Comparison of ENCODE assay signal across 8 cellular contexts in genomic region chr19:42303101-42303464, GRCh38. TPM values are rescaled to one million over a fixed set of nuclear protein-coding genes. Genes with fewer than 3 reads are reported as not detected.
DNase-seq lines count a peak whose midpoint lies in the region; ATAC-seq and TF ChIP-seq lines count a peak whose summit lies in the region.

No MANE protein-coding gene starts in this region.

- H3K4me1 ChIP-seq in duodenal mucosa (ENCODE audit: control insufficient read depth in 1 of 2, insufficient read depth in 2 of 2, low read length in 2 of 2) (peaks cover 11 to 14% of the 10 kb centered on the region in 2 donors), psoas muscle (peaks cover 16% of the 10 kb centered on the region)

- intact Hi-C loops in psoas muscle (cut with DNase I): no loop called here

- H3K9me3 ChIP-seq in duodenal mucosa (ENCODE audit: control insufficient read depth in 1 of 2, low read length in 2 of 2): no peaks in the 10 kb centered on the region
- H3K9me3 ChIP-seq in psoas muscle: no peaks in the 10 kb centered on the region

- WGBS in psoas muscle, 3 donors: 37 to 40% (median 40%) methylated on average over 11 of the region's 11 CpGs

- H3K27me3 ChIP-seq in duodenal mucosa (ENCODE audit: control insufficient read depth in 1 of 2, insufficient read depth in 2 of 2, low read length in 2 of 2) (no peaks in the 10 kb centered on the region), psoas muscle (ENCODE audit: insufficient read depth in 3 of 3, low read length in 2 of 3) (no peaks in the 10 kb centered on the region)

- in situ Hi-C loops in G401 (cut with HindIII; ENCODE audit: low sequenced_read_pairs): no loop called here
- in situ Hi-C loops in ACHN (cut with HindIII; ENCODE audit: low pct_ligation_motif_present, low pct_unique_long_range_greater_than_20kb, low sequenced_read_pairs): no loop called here

- H3K9ac ChIP-seq in duodenal mucosa (ENCODE audit: low read depth in 1 of 2, low read length in 2 of 2): peak overlapping the region in 1 of 2 donors; percentile 48

- TF ChIP-seq CTCF in psoas muscle (IDR thresholded peaks at IDR 0.05): no peak

- peak overlapping the region; percentile 73 to 90 for H3K4me3 ChIP-seq in duodenal mucosa (ENCODE audit: low read depth in 1 of 2, low read length in 2 of 2)
- H3K4me3 ChIP-seq in psoas muscle: peak overlapping the region; percentile 77

- H3K36me3 ChIP-seq in duodenal mucosa (ENCODE audit: control insufficient read depth in 1 of 2, insufficient read depth in 2 of 2, low read length in 2 of 2) (no peaks in the 10 kb centered on the region), psoas muscle (ENCODE audit: insufficient read depth in 1 of 2, low read depth in 1 of 2) (no peaks in the 10 kb centered on the region)

- peak; percentile 65 for DNase-seq in G401 (ENCODE audit: low spot score)
- peak; percentile 72 for DNase-seq in NCI-H69 (lab: John Stamatoyannopoulos, UW)
- DNase-seq in psoas muscle: no peak
- DNase-seq in ACHN: no peak
- no peak for DNase-seq in NCI-H226

- ATAC-seq in psoas muscle (peak in 3 of 4 donors; percentile 24 to 44 (median 42)), GM21737 (IDR thresholded peaks at IDR 0.05; ENCODE audit: unreplicated experiment) (no peak), HG03432 (IDR thresholded peaks at IDR 0.05; ENCODE audit: unreplicated experiment) (no peak)

- H3K27ac ChIP-seq in duodenal mucosa (ENCODE audit: low read depth, low read length) (no peak overlapping the region), psoas muscle (no peak overlapping the region)

RNA-seq across cellular contexts. Expression of gene PAFAH1B3, which starts 0.7 kb away (rescaled TPM):
- 151 and 170 TPM in 2 replicates for total RNA-seq in G401 (2014; rRNA removed; shearing (Covaris generic))
- total RNA-seq in psoas muscle: 1 to 10 TPM; 4.0 to 7.4 (median 6.4) TPM
- 10 to 100 TPM; 12.8 to 17.1 (median 14.8) TPM for polyA plus RNA-seq in psoas muscle

RNA-seq across cellular contexts. Expression of gene PRR19, which starts 1.2 kb away (rescaled TPM):
- 1.8 and 2.1 TPM in 2 replicates for total RNA-seq in G401 (2014; rRNA removed; shearing (Covaris generic))
- under 1 TPM in 2 of 4 donors, not detected in 2; 0.19 to 0.51 TPM for total RNA-seq in psoas muscle
- polyA plus RNA-seq in psoas muscle: under 1 TPM; 0.17 to 0.73 (median 0.60) TPM

RNA-seq across cellular contexts. Expression of gene TMEM145, which starts 10.0 kb away (rescaled TPM):
- not detected in 2 replicates for total RNA-seq in G401 (2014; rRNA removed; shearing (Covaris generic))
- total RNA-seq in psoas muscle: 1 to 10 TPM in 1 of 4 donors, under 1 TPM in 2, not detected in 1; 0.50 to 1.1 (median 0.52) TPM
- polyA plus RNA-seq in psoas muscle: 1 to 10 TPM in 1 of 3 donors, under 1 TPM in 2; 0.21 to 2.5 (median 0.57) TPM

RNA-seq across cellular contexts. Expression of gene MEGF8, which starts 22.4 kb away (rescaled TPM):
- 27.5 and 41.5 TPM in 2 replicates for total RNA-seq in G401 (2014; rRNA removed; shearing (Covaris generic))
- total RNA-seq in psoas muscle: 10 to 100 TPM in 3 of 4 donors, 1 to 10 TPM in 1; 7.9 to 21.1 (median 16.8) TPM
- polyA plus RNA-seq in psoas muscle: 1 to 10 TPM; 3.3 to 8.1 (median 4.3) TPM

RNA-seq across cellular contexts. Expression of gene CIC, which starts 34.0 kb away (rescaled TPM):
- 14.3 and 21.2 TPM in 2 replicates for total RNA-seq in G401 (2014; rRNA removed; shearing (Covaris generic))
- 10 to 100 TPM; 28.8 to 55.0 (median 44.2) TPM for total RNA-seq in psoas muscle
- 10 to 100 TPM; 17.1 to 39.3 (median 18.1) TPM for polyA plus RNA-seq in psoas muscle

Comparison
In these comparisons a context has a peak if more than half of its experiments do, and no peak if none do; other contexts are left out.
1. DNase-seq: peak in G401 (single experiment) and NCI-H69 (single experiment); none in psoas muscle (0 of 2), ACHN (single experiment) and NCI-H226 (single experiment).
2. ATAC-seq: peak in psoas muscle (3 of 4); none in GM21737 (single experiment) and HG03432 (single experiment).
3. RNA of gene PAFAH1B3, which starts 0.7 kb away (total RNA-seq): 151 to 170 TPM in G401; 4.0 to 7.4 TPM in psoas muscle; every median in the first group is over 10 times any median in the second.